Comparison of ENCODE assay signal across 9 cellular contexts in the genomic region with DNA sequence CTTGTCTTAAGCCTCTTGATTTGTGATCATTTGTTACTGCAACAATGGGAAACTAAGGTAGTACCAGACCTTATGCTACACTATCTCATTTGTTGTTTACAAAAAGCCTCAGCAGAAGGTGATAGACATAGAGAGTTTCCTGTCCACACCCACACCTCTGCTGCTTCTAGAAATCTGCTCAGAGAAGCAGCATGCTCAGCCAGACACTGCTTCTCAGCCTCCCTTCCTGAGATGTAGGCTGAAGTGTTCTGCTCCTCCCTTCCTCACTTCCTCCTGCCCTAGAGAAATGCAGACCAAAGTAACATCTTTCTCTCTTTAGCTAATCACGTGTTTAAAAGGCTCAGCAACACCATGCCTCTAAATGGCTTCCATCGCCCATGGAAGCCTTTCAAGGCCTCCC.
A peak's percentile ranks its signal among the peaks of the same experiment; 100 is the strongest.
DNase-seq lines count a peak whose midpoint lies in the region; ATAC-seq and TF ChIP-seq lines count a peak whose summit lies in the region.
"Had no signal": no experiment of that assay in that cellular context is flagged by ENCODE, and none has a peak within 500 bp of the region (broad histone marks: within the 10 kb centered on the region; RNA-seq: fewer than 3 reads in every experiment).

No MANE protein-coding gene starts in this region.

- H3K36me3 Mint-ChIP-seq in mesothelial cell of epicardium, result no peaks in the 10 kb centered on the region

- peak; percentile 54 for ATAC-seq in HG03095 (IDR thresholded peaks at IDR 0.05; ENCODE audit: unreplicated experiment)

- H3K4me1 Mint-ChIP-seq in mesothelial cell of epicardium, result no peaks in the 10 kb centered on the region

- H3K27me3 Mint-ChIP-seq in mesothelial cell of epicardium (ENCODE audit: low read depth), result peaks cover 5% of the 10 kb centered on the region

- H3K4me3 Mint-ChIP-seq in mesothelial cell of epicardium, result no peak overlapping the region

- no peak for TF ChIP-seq CTCF in mesothelial cell of epicardium (IDR thresholded peaks at IDR 0.05; ENCODE audit: unreplicated experiment)

- peak; percentile 21 for DNase-seq in activated naive CD4-positive, alpha-beta T cell treated with Interleukin-2 at 50 U/mL for 16 hours
- DNase-seq in activated naive CD4-positive, alpha-beta T cell treated with anti-CD3 and anti-CD28 coated beads, Interleukin-2, amount 50 U/mL, for 16 hours, result no peak
- DNase-seq in activated T-helper 1 cell treated with anti-CD3 and anti-CD28 coated beads, Interleukin-2, amount 50 U/mL, for 16 hours (ENCODE audit: low read depth in 1 of 2, low spot score in 1 of 2), result peak; percentile 2 to 13
- DNase-seq in stimulated activated CD8-positive, alpha-beta memory T cell treated with anti-CD3 and anti-CD28 coated beads, Interleukin-7, amount 100 ng/mL, for 4 hours (ENCODE audit: low read depth in 2 of 2), result peak; percentile 14 to 27
- DNase-seq in mesothelial cell of epicardium (ENCODE audit: low spot score in 2 of 2, unreplicated experiment in 2 of 2) (no peak), COLO829 (ENCODE audit: low spot score) (no peak)
- no peak for DNase-seq in effector CD8-positive, alpha-beta T cell (lab: John Stamatoyannopoulos, UW)
- DNase-seq: heart right ventricle had no signal

- H3K27ac Mint-ChIP-seq in mesothelial cell of epicardium, result no peak overlapping the region

- peaks cover 9% of the 10 kb centered on the region for H3K9me3 Mint-ChIP-seq in mesothelial cell of epicardium

Comparison
In these comparisons a context has a peak if more than half of its experiments do, and no peak if none do; other contexts are left out.
1. DNase-seq: peak in activated naive CD4-positive, alpha-beta T cell treated with Interleukin-2 at 50 U/mL for 16 hours (single experiment), activated T-helper 1 cell treated with anti-CD3 and anti-CD28 coated beads, Interleukin-2, amount 50 U/mL, for 16 hours (2 of 2) and stimulated activated CD8-positive, alpha-beta memory T cell treated with anti-CD3 and anti-CD28 coated beads, Interleukin-7, amount 100 ng/mL, for 4 hours (2 of 2); none in activated naive CD4-positive, alpha-beta T cell treated with anti-CD3 and anti-CD28 coated beads, Interleukin-2, amount 50 U/mL, for 16 hours (single experiment), mesothelial cell of epicardium (0 of 2), effector CD8-positive, alpha-beta T cell (single experiment) and COLO829 (single experiment).